8 cellular contexts compared by ENCODE assay signal in the genomic region with DNA sequence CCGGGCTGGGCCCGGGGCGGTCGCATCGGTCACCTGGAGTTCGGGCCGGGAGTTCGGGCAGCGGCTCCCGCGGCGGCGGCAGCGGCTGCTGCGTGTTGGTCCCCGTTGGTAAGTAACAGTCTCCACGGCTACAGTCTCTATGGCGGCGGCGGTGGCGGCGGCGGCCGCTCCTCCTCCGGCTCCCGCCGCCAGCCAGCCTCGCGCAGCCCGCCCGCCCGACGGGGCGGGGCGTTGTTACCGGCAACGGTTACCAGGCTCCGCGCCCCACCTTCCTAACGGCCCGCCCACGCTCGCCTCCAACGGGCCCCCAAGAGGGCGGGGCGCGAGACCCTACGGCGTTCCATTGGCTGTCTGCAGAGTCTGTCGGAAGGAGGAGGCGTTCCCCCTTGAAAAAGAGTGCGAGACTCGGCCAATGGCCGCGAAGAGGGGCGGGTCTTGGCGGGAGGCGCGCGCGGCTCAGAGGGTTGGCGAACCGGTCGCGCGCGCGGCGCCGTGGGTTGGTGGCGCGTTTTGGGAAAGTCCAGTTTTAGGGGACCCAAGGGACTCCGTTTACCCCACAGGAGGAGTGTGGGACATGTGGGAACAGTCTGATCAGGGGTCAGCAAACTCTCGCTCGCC. TPM values are rescaled to one million over a fixed set of nuclear protein-coding genes. Genes with fewer than 3 reads are reported as not detected.
DNase-seq lines count a peak whose midpoint lies in the region; ATAC-seq, FAIRE-seq and TF ChIP-seq lines count a peak whose summit lies in the region.

A gene (minus strand): TSS at position 141 of the 618 bp plus-strand sequence. CDS start 63,004 bp downstream, outside the sequence.

- H3K36me3 Mint-ChIP-seq in chondrocyte (ENCODE audit: low read depth): no peaks in the 10 kb centered on the region

- CTCF ChIA-PET in BJ (lab: Yijun Ruan, JAX): interaction anchor here (1.1 to 2.8 kb wide), 5 partner anchors 10 to 63 kb away, joined by 3 to 15 read pairs (median 4); no protein-coding TSS in a partner anchor

- H3K4me3 ChIP-seq in BJ (ENCODE audit: low read depth, low read length): peak within 1 kb of the TSS; percentile 68

- peaks cover 2% of the 10 kb centered on the region for H3K27me3 Mint-ChIP-seq in chondrocyte (ENCODE audit: low read depth)

- H3K4me3 Mint-ChIP-seq in chondrocyte (ENCODE audit: unreplicated experiment): peak within 1 kb of the TSS; percentile 95

- peak within 1 kb of the TSS; percentile 98 for H3K27ac Mint-ChIP-seq in chondrocyte (ENCODE audit: unreplicated experiment)

- H3K9me3 Mint-ChIP-seq in chondrocyte (ENCODE audit: low read depth): no peaks in the 10 kb centered on the region

- H3K4me1 Mint-ChIP-seq in chondrocyte (ENCODE audit: low read depth): peaks cover 28% of the 10 kb centered on the region

- FAIRE-seq in GM19239 (lab: Jason Lieb, UNC): peak; percentile 96

- ATAC-seq in HG03439 (IDR thresholded peaks at IDR 0.05; ENCODE audit: unreplicated experiment): peak; percentile 97

- POLR2A ChIA-PET in BJ (lab: Charles Lee): no interaction called here

- no peaks in the 10 kb centered on the region for H3K27me3 ChIP-seq in BJ (ENCODE audit: control insufficient read depth, insufficient read depth, low read length)

- TF ChIP-seq CTCF in BJ (IDR thresholded peaks at IDR 0.05; ENCODE audit: insufficient read depth, low read depth, low read length): no peak
- TF ChIP-seq CTCF in chondrocyte (IDR thresholded peaks at IDR 0.05): no peak

- DNase-seq in BJ (ENCODE audit: low read depth) (peak; percentile 88), GM19239 (ENCODE audit: insufficient read length, low spot score) (peak; percentile 97), NCI-H510A (lab: John Stamatoyannopoulos, UW) (peak; percentile 98), chondrocyte (ENCODE audit: low spot score) (peak; percentile 100), kidney glomerular epithelial cell (lab: John Stamatoyannopoulos, UW) (peak; percentile 98)
- peak; percentile 99 for DNase-seq in activated CD4-positive, alpha-beta T cell treated with anti-CD3 and anti-CD28 coated beads for 1 hour
- DNase-seq in stimulated activated CD4-positive, alpha-beta T cell treated with anti-CD3 and anti-CD28 coated beads, Interleukin-15, amount 100 ng/mL, for 24 hours: peak; percentile 99

- H3K36me3 ChIP-seq in BJ (ENCODE audit: control insufficient read depth, insufficient read depth, low read length): no peaks in the 10 kb centered on the region

RNA-seq across cellular contexts. Expression of the gene that starts here (rescaled TPM):
- 4.9 and 5.7 TPM in 2 replicates for polyA plus RNA-seq in BJ (2011; rRNA removed)
- polyA minus RNA-seq in BJ (2011; rRNA and poly(A)+ RNA removed): 9.2 and 10.4 TPM in 2 replicates
- total RNA-seq in chondrocyte: 5.6 to 9.9 TPM (median 6.5 TPM) in 3 replicates

Comparison
In these comparisons a context has a peak if more than half of its experiments do, and no peak if none do; other contexts are left out.
1. Peak in every context shown above with its lines: DNase-seq, ATAC-seq and H3K4me3 ChIP-seq.